8 cellular contexts compared by ENCODE assay signal in the genomic region with DNA sequence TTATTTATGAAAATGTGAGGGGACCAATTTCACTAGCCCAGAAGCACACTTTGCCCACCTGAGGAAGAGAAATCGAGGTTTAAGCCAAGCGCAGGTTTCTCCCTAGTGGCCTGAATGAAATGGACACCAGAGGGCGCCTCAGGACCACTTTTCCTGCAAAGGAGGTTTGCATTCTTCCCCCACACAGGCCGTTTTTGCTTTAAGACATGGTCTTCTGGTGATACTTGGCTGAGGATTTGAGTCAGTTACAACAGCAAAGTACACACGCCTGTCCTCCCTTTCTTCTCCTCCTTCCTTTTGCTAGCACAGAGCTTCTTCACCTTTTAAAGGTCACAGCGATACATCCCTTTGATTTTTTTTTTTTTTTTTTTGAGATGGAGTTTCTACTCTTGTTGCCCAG. TPM values are rescaled to one million over a fixed set of nuclear protein-coding genes. Genes with fewer than 3 reads are reported as not detected.
DNase-seq lines count a peak whose midpoint lies in the region; ATAC-seq and TF ChIP-seq lines count a peak whose summit lies in the region.

No MANE protein-coding gene starts in this region.

- H3K36me3 ChIP-seq in testis (ENCODE audit: low read depth, missing control alignments): no peaks in the 10 kb centered on the region

- peaks cover 5% of the 10 kb centered on the region for H3K36me3 Mint-ChIP-seq in activated T-helper 2 cell treated with anti-CD3 and anti-CD28 coated beads, Interferon-gamma antibody, Interleukin-2, Interleukin-4, amounts not matched to agents 10 μg/mL and 5 μg/mL and 100 μg/mL, durations not matched to agents 14 hours and 24 hours and 36 hours (ENCODE audit: low read depth)

- no peaks in the 10 kb centered on the region for H3K4me1 Mint-ChIP-seq in activated T-helper 2 cell treated with anti-CD3 and anti-CD28 coated beads, Interferon-gamma antibody, Interleukin-2, Interleukin-4, amounts not matched to agents 10 μg/mL and 5 μg/mL and 100 μg/mL, durations not matched to agents 14 hours and 24 hours and 36 hours (ENCODE audit: low read depth)

- WGBS in testis, 2 donors: 13 to 20% methylated on average over 6 of the region's 6 CpGs

- TF ChIP-seq CTCF in LNCAP (IDR thresholded peaks at IDR 0.05) (peak; percentile 58), foreskin keratinocyte (conservative IDR thresholded peaks at IDR 0.05) (peak; percentile 92), omental fat pad (IDR thresholded peaks at IDR 0.05) (peak in 2 of 3 donors; percentile 45 to 82), testis (IDR thresholded peaks at IDR 0.05) (peak; percentile 86 to 88 (median 88))

- DNase-seq in DMS53 treated with DMSO at 0.1 percent for 48 hours (lab: John Stamatoyannopoulos, UW; ENCODE audit: unreplicated experiment): peak; percentile 62
- DNase-seq in RPMI8226: peak; percentile 90
- DNase-seq in activated T-helper 2 cell treated with anti-CD3 and anti-CD28 coated beads, Interferon-gamma antibody, Interleukin-2, Interleukin-4, amounts not matched to agents 10 μg/mL and 5 μg/mL and 100 μg/mL, durations not matched to agents 14 hours and 24 hours and 36 hours (ENCODE audit: low spot score): peak; percentile 61
- peak; percentile 19 to 43 for DNase-seq in foreskin keratinocyte
- peak; percentile 89 for DNase-seq in omental fat pad (ENCODE audit: low spot score)
- peak; percentile 93 for DNase-seq in testis

- H3K27ac Mint-ChIP-seq in activated T-helper 2 cell treated with anti-CD3 and anti-CD28 coated beads, Interferon-gamma antibody, Interleukin-2, Interleukin-4, amounts not matched to agents 10 μg/mL and 5 μg/mL and 100 μg/mL, durations not matched to agents 14 hours and 24 hours and 36 hours: no peak overlapping the region

- H3K27me3 Mint-ChIP-seq in activated T-helper 2 cell treated with anti-CD3 and anti-CD28 coated beads, Interferon-gamma antibody, Interleukin-2, Interleukin-4, amounts not matched to agents 10 μg/mL and 5 μg/mL and 100 μg/mL, durations not matched to agents 14 hours and 24 hours and 36 hours (ENCODE audit: low read depth): no peaks in the 10 kb centered on the region

- H3K9me3 Mint-ChIP-seq in activated T-helper 2 cell treated with anti-CD3 and anti-CD28 coated beads, Interferon-gamma antibody, Interleukin-2, Interleukin-4, amounts not matched to agents 10 μg/mL and 5 μg/mL and 100 μg/mL, durations not matched to agents 14 hours and 24 hours and 36 hours: no peaks in the 10 kb centered on the region

- peak; percentile 41 for ATAC-seq in foreskin keratinocyte
- ATAC-seq in omental fat pad (ENCODE audit: low FRiP score): peak; percentile 77
- ATAC-seq in GM18519 (IDR thresholded peaks at IDR 0.05; ENCODE audit: low FRiP score, unreplicated experiment): no peak

- intact Hi-C loops in activated T-helper 2 cell treated with anti-CD3 and anti-CD28 coated beads, Interferon-gamma antibody, Interleukin-2, Interleukin-4, amounts not matched to agents 10 μg/mL and 5 μg/mL and 100 μg/mL, durations not matched to agents 14 hours and 24 hours and 36 hours (cut with micrococcal nuclease): loop anchor here (1.0 kb wide), 2 partner anchors 234 to 277 kb away; no protein-coding TSS in a partner anchor
- intact Hi-C loops in testis (cut with DNase I; ENCODE audit: low total_unique reads): loop anchor here (10.0 kb wide), 1 partner anchor 227 kb away; no protein-coding TSS in a partner anchor

- H3K27ac ChIP-seq in foreskin keratinocyte (no peak overlapping the region), testis (no peak overlapping the region)

- H3K4me1 ChIP-seq in foreskin keratinocyte (no peaks in the 10 kb centered on the region), testis (peaks cover 24% of the 10 kb centered on the region)

- H3K4me3 Mint-ChIP-seq in activated T-helper 2 cell treated with anti-CD3 and anti-CD28 coated beads, Interferon-gamma antibody, Interleukin-2, Interleukin-4, amounts not matched to agents 10 μg/mL and 5 μg/mL and 100 μg/mL, durations not matched to agents 14 hours and 24 hours and 36 hours (ENCODE audit: low read depth): no peak overlapping the region

- no peaks in the 10 kb centered on the region for H3K9me3 ChIP-seq in testis

- H3K27me3 ChIP-seq in foreskin keratinocyte (peaks cover 3% of the 10 kb centered on the region), testis (no peaks in the 10 kb centered on the region)

- TF ChIP-seq POLR2A in testis (IDR thresholded peaks at IDR 0.05): no peak

- H3K4me3 ChIP-seq in testis: no peak overlapping the region

RNA-seq across cellular contexts. Expression of gene PLA2G2E, which starts 5.4 kb away (rescaled TPM):
- total RNA-seq in activated T-helper 2 cell treated with anti-CD3 and anti-CD28 coated beads, Interferon-gamma antibody, Interleukin-2, Interleukin-4, amounts not matched to agents 10 μg/mL and 5 μg/mL and 100 μg/mL, durations not matched to agents 14 hours and 24 hours and 36 hours: not detected in 2 replicates
- total RNA-seq in foreskin keratinocyte (not detected in 2 replicates), omental fat pad (not detected), testis (not detected)
- polyA plus RNA-seq in foreskin keratinocyte (not detected in 2 replicates), testis (ENCODE audit: insufficient read depth, low read depth, low replicate concordance) (not detected)

RNA-seq across cellular contexts. Expression of gene OTUD3, which starts 35.9 kb away (rescaled TPM):
- total RNA-seq in activated T-helper 2 cell treated with anti-CD3 and anti-CD28 coated beads, Interferon-gamma antibody, Interleukin-2, Interleukin-4, amounts not matched to agents 10 μg/mL and 5 μg/mL and 100 μg/mL, durations not matched to agents 14 hours and 24 hours and 36 hours: 10.0 and 12.6 TPM in 2 replicates
- total RNA-seq in foreskin keratinocyte (4.7 and 5.0 TPM in 2 replicates), omental fat pad (1 to 10 TPM; 4.4 to 7.6 (median 5.3) TPM), testis (10 to 100 TPM; 29.7 to 37.6 TPM)
- polyA plus RNA-seq in foreskin keratinocyte (1.7 and 1.8 TPM in 2 replicates), testis (ENCODE audit: insufficient read depth, low read depth, low replicate concordance) (22.8 TPM)

Comparison
In these comparisons a context has a peak if more than half of its experiments do, and no peak if none do; other contexts are left out.
1. DNase-seq: peak in every context shown above with its lines; median percentile 93 in testis; 90 in RPMI8226; 89 in omental fat pad; 62 in DMS53 treated with DMSO at 0.1 percent for 48 hours; 61 in activated T-helper 2 cell treated with anti-CD3 and anti-CD28 coated beads, Interferon-gamma antibody, Interleukin-2, Interleukin-4, amounts not matched to agents 10 μg/mL and 5 μg/mL and 100 μg/mL, durations not matched to agents 14 hours and 24 hours and 36 hours; 31 in foreskin keratinocyte.